4 cellular contexts compared by ENCODE assay signal in the genomic region with DNA sequence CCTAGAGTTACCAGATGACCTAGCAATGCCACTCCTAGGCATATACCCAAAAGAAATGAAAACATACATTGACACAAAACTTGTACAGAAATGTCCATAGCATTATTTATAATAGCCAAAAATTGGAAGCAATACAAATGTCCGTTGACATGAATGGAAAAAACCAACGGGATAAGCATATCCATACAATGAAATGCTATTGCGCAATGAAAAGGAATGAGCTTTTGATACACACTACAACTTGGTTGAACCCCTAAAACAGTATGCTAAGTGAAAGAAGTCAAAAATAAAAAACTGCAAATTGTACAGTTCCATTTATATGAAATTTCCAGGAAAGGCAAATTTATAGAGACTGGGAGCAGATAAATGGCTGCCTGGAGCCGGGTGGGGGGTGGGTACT.
TF ChIP-seq lines count a peak whose summit lies in the region.

No MANE protein-coding gene starts in this region.

TF ChIP-seq in A549, 52 proteins besides CTCF, POLR2A, EP300 and RAD21:
- TF ChIP-seq HOXA7 (CRISPR knock-in tag; IDR thresholded peaks at IDR 0.05) (no peak), BHLHE40 (IDR thresholded peaks at IDR 0.05; ENCODE audit: low read depth, low read length) (no peak), MYC (IDR thresholded peaks at IDR 0.05; ENCODE audit: borderline replicate concordance, low read length) (no peak), CBX2 (IDR thresholded peaks at IDR 0.05; ENCODE audit: borderline replicate concordance, low read depth) (no peak), CEBPB (IDR thresholded peaks at IDR 0.05) (peak; percentile 72 to 74; a peak in 3 of 4 replicates), MAZ (IDR thresholded peaks at IDR 0.05; ENCODE audit: borderline replicate concordance, low read depth, low read length) (no peak)

TF ChIP-seq in HCT116, 20 proteins besides CTCF, POLR2A, EP300 and RAD21:
- TF ChIP-seq, protein P1, sequence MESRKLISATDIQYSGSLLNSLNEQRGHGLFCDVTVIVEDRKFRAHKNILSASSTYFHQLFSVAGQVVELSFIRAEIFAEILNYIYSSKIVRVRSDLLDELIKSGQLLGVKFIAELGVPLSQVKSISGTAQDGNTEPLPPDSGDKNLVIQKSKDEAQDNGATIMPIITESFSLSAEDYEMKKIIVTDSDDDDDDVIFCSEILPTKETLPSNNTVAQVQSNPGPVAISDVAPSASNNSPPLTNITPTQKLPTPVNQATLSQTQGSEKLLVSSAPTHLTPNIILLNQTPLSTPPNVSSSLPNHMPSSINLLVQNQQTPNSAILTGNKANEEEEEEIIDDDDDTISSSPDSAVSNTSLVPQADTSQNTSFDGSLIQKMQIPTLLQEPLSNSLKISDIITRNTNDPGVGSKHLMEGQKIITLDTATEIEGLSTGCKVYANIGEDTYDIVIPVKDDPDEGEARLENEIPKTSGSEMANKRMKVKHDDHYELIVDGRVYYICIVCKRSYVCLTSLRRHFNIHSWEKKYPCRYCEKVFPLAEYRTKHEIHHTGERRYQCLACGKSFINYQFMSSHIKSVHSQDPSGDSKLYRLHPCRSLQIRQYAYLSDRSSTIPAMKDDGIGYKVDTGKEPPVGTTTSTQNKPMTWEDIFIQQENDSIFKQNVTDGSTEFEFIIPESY (IDR thresholded peaks at IDR 0.05; ENCODE audit: extremely low read depth, insufficient replicate concordance, low read length): no peak
- TF ChIP-seq CBX3 (IDR thresholded peaks at IDR 0.05; ENCODE audit: low read depth) (no peak), YY1 (IDR thresholded peaks at IDR 0.05; ENCODE audit: extremely low read depth, insufficient replicate concordance, low read depth, low read length) (no peak), EZH2 (IDR thresholded peaks at IDR 0.05) (no peak), CEBPB (IDR thresholded peaks at IDR 0.05; ENCODE audit: low read depth) (peak; percentile 19; the same call in 1 of the 2 replicates), ELF1 (IDR thresholded peaks at IDR 0.05; ENCODE audit: borderline replicate concordance, low read depth) (no peak), POLR2AphosphoS5 (IDR thresholded peaks at IDR 0.05; ENCODE audit: low read depth, low read length) (no peak), EGR1 (IDR thresholded peaks at IDR 0.05; ENCODE audit: low read depth) (no peak), TCF7L2 (IDR thresholded peaks at IDR 0.05; ENCODE audit: borderline replicate concordance, extremely low read depth, insufficient read depth, insufficient read length) (no peak)

TF ChIP-seq in IMR-90, 13 proteins besides CTCF, POLR2A, EP300 and RAD21:
- TF ChIP-seq NFE2L2 (IDR thresholded peaks at IDR 0.05; ENCODE audit: low read depth, low read length): no peak
- TF ChIP-seq CEBPB (IDR thresholded peaks at IDR 0.05; ENCODE audit: low read depth, low read length): peak; percentile 94
- TF ChIP-seq, protein P2, sequence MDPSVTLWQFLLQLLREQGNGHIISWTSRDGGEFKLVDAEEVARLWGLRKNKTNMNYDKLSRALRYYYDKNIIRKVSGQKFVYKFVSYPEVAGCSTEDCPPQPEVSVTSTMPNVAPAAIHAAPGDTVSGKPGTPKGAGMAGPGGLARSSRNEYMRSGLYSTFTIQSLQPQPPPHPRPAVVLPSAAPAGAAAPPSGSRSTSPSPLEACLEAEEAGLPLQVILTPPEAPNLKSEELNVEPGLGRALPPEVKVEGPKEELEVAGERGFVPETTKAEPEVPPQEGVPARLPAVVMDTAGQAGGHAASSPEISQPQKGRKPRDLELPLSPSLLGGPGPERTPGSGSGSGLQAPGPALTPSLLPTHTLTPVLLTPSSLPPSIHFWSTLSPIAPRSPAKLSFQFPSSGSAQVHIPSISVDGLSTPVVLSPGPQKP (IDR thresholded peaks at IDR 0.05; ENCODE audit: borderline replicate concordance, low read depth, low read length): no peak
- TF ChIP-seq MAFK (IDR thresholded peaks at IDR 0.05; ENCODE audit: low read depth, low read length): no peak
- TF ChIP-seq FOS (IDR thresholded peaks at IDR 0.05; ENCODE audit: low read depth, low read length): no peak

TF ChIP-seq in K562, 482 proteins besides CTCF, POLR2A, EP300 and RAD21:
- TF ChIP-seq CEBPB (tag; IDR thresholded peaks at IDR 0.05) (peak; percentile 94), CEBPG (CRISPR knock-in tag; IDR thresholded peaks at IDR 0.05) (peak; percentile 33; the same call in 1 of the 2 replicates), CEBPG (tag; conservative IDR thresholded peaks at IDR 0.05 in 1 of 2, IDR thresholded peaks at IDR 0.05 in 1 of 2) (peak; percentile 66 to 96)
- TF ChIP-seq, protein P3, sequence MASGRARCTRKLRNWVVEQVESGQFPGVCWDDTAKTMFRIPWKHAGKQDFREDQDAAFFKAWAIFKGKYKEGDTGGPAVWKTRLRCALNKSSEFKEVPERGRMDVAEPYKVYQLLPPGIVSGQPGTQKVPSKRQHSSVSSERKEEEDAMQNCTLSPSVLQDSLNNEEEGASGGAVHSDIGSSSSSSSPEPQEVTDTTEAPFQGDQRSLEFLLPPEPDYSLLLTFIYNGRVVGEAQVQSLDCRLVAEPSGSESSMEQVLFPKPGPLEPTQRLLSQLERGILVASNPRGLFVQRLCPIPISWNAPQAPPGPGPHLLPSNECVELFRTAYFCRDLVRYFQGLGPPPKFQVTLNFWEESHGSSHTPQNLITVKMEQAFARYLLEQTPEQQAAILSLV (tag; IDR thresholded peaks at IDR 0.05): peak; percentile 75; the same call in 1 of the 2 replicates
- TF ChIP-seq, protein P4, sequence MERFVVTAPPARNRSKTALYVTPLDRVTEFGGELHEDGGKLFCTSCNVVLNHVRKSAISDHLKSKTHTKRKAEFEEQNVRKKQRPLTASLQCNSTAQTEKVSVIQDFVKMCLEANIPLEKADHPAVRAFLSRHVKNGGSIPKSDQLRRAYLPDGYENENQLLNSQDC (CRISPR knock-in tag; IDR thresholded peaks at IDR 0.05): no peak
